8 cellular contexts compared by ENCODE assay signal in the genomic region with DNA sequence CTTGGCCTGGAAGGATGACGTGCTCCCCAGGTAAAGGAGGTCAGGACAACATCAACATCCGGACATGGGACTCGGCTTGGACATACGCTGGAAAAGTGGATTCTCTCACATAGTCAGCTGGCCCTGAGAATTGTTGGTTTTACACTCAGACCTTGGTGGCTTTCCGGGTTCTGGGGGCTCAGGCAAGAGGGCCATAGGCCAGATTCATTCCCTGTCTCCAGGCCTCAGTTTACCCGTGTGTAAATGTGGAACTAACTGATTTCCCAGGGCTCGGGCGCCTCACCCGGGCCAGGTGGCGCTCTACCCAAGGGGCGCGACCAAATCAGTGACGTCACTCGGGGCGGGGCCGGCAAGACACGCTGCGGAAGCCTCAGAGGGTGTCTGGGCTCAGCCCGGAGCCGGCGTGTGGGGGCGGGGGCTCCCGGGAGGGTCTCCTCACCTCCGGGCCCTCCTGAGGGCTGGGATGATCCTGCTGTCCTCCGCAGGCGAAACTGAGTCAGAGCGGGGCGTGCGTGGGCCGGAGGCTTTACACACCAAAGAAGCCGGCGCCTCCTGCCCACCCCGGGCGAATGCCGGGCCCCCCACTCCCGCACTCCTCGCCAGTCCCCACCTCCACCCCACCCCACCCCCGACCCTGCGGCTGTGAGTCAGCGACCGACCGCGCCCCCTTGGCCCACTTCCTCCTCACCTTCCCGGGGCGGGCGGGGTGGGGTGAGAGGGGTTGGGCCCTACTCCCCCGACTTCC. TPM values are rescaled to one million over a fixed set of nuclear protein-coding genes. Genes with fewer than 3 reads are reported as not detected.
DNase-seq lines count a peak whose midpoint lies in the region; ATAC-seq, FAIRE-seq and TF ChIP-seq lines count a peak whose summit lies in the region.

No MANE protein-coding gene starts in this region.

- no peak for FAIRE-seq in kidney (lab: Jason Lieb, UNC)

- H3K27ac ChIP-seq in caudate nucleus (ENCODE audit: low read depth, low read length) = peak overlapping the region; percentile 36
- H3K27ac ChIP-seq in kidney (ENCODE audit: low read depth in 2 of 2, low read length in 2 of 2) = peak overlapping the region; percentile 87 to 90

- peak overlapping the region; percentile 35 to 96 for H3K9ac ChIP-seq in kidney (ENCODE audit: low read length in 2 of 2)

- peaks cover 0 to 8% of the 10 kb centered on the region in 2 donors for H3K4me1 ChIP-seq in kidney (ENCODE audit: control insufficient read depth in 1 of 2, insufficient read depth in 1 of 2, low read depth in 1 of 2, low read length in 2 of 2)

- H3K9me3 ChIP-seq in kidney (ENCODE audit: control insufficient read depth in 1 of 2, low read length in 2 of 2) = no peaks in the 10 kb centered on the region

- TF ChIP-seq CTCF in AG09319 (IDR thresholded peaks at IDR 0.05; ENCODE audit: low read depth, low read length) = peak; percentile 63
- peak; percentile 51 for TF ChIP-seq CTCF in kidney (IDR thresholded peaks at IDR 0.05; ENCODE audit: borderline replicate concordance, extremely low read depth, insufficient read depth)

- H3K36me3 ChIP-seq in kidney (ENCODE audit: control insufficient read depth in 1 of 2, insufficient read depth in 2 of 2, low read length in 2 of 2) = no peaks in the 10 kb centered on the region

- ATAC-seq in GM19023 (IDR thresholded peaks at IDR 0.05; ENCODE audit: unreplicated experiment) = peak; percentile 64
- peak; percentile 60 for ATAC-seq in HG03196 (IDR thresholded peaks at IDR 0.05; ENCODE audit: unreplicated experiment)

- DNase-seq in AG09319 (ENCODE audit: extremely low read depth, low read depth) = peak; percentile 51
- peak; percentile 90 for DNase-seq in NCI-H2227 (lab: John Stamatoyannopoulos, UW; ENCODE audit: unreplicated experiment)
- peak; percentile 95 to 99 (median 96) for DNase-seq in activated CD4-positive, CD25-positive, alpha-beta regulatory T cell (lab: John Stamatoyannopoulos, UW)
- DNase-seq in caudate nucleus (lab: John Stamatoyannopoulos, UW) = peak in 60 of 61 donors; percentile 2 to 97 (median 84)
- peak; percentile 98 for DNase-seq in kidney
- peak; percentile 96 to 98 for DNase-seq in stimulated activated CD4-positive, alpha-beta T cell treated with anti-CD3 and anti-CD28 coated beads, Interleukin-15, amount 100 ng/mL, for 1 hour (ENCODE audit: low read depth in 1 of 2, low spot score in 1 of 2)

- peak overlapping the region; percentile 79 to 88 for H3K4me3 ChIP-seq in kidney (ENCODE audit: low read length in 2 of 2)

- intact Hi-C loops in kidney (cut with DNase I) = no loop called here

RNA-seq across cellular contexts. Expression of a gene that starts 0.9 kb away (rescaled TPM):
- total RNA-seq in kidney = 105 TPM
- polyA plus RNA-seq in kidney (ENCODE audit: insufficient read depth, low read depth, low replicate concordance) = 36.3 TPM

RNA-seq across cellular contexts. Expression of a gene that starts 8.2 kb away (rescaled TPM):
- total RNA-seq in kidney = 2.2 TPM
- 0.69 TPM for polyA plus RNA-seq in kidney (ENCODE audit: insufficient read depth, low read depth, low replicate concordance)

RNA-seq across cellular contexts. Expression of a gene that starts 9.6 kb away (rescaled TPM):
- 7.3 TPM for total RNA-seq in kidney
- 8.2 TPM for polyA plus RNA-seq in kidney (ENCODE audit: insufficient read depth, low read depth, low replicate concordance)

RNA-seq across cellular contexts. Expression of a gene that starts 38.6 kb away (rescaled TPM):
- 0.98 TPM for total RNA-seq in kidney
- 0.73 TPM for polyA plus RNA-seq in kidney (ENCODE audit: insufficient read depth, low read depth, low replicate concordance)

Comparison
In these comparisons a context has a peak if more than half of its experiments do, and no peak if none do; other contexts are left out.
1. Peak in every context shown above with its lines: DNase-seq, ATAC-seq, H3K4me3 ChIP-seq and H3K27ac ChIP-seq.